1 cellular context compared by ENCODE assay signal in the genomic region with DNA sequence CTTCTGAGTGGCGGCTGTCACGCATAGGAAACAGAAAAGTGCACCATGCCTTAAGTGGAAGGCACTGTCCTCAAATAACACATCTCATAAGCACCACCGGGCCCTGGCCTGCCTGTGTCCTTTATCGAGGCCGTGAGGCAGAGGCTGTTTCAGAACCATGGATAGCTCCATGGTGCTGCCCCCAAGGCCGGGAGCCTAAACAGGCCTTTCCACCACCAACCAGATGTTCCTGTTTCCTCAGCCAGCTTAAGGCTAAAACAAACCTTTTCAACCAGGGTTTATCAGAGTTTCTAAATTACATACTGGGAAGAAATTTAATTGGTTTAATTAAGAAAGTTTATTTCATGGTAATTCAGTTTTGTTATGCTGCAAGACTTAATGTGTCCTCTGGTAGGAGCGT.
TF ChIP-seq lines count a peak whose summit lies in the region.

No MANE protein-coding gene starts in this region.

TF ChIP-seq in HepG2, 621 proteins besides CTCF, POLR2A, EP300 and RAD21 (continued from another document):
- peak; percentile 79; the same call in 1 of the 2 replicates for TF ChIP-seq ZFP36L2 (CRISPR knock-in tag; IDR thresholded peaks at IDR 0.05)
- no peak for TF ChIP-seq ZNF33A (CRISPR knock-in tag; IDR thresholded peaks at IDR 0.05; ENCODE audit: borderline replicate concordance)
- peak; percentile 44; the same call in 1 of the 2 replicates for TF ChIP-seq ZFX (CRISPR knock-in tag; IDR thresholded peaks at IDR 0.05; ENCODE audit: low read depth)
- TF ChIP-seq, protein P1, sequence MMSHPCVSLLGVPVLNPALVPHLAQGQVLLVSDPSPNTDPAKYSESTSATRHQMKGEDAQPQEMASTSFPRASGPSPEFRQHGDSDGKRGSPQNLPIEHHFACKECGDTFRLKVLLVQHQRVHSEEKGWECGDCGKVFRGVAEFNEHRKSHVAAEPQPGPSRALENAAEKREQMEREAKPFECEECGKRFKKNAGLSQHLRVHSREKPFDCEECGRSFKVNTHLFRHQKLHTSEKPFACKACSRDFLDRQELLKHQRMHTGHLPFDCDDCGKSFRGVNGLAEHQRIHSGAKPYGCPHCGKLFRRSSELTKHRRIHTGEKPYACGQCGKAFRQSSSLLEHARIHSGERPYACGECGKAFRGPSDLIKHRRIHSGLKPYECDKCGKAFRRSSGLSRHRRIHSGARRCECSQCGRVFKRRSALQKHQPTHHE (CRISPR knock-in tag; IDR thresholded peaks at IDR 0.05; ENCODE audit: borderline replicate concordance): no peak
- TF ChIP-seq REPIN1 (CRISPR knock-in tag; IDR thresholded peaks at IDR 0.05; ENCODE audit: borderline replicate concordance, low read depth): no peak
- no peak for TF ChIP-seq CSRNP2 (CRISPR knock-in tag; conservative IDR thresholded peaks at IDR 0.05; ENCODE audit: low read depth)
- no peak for TF ChIP-seq GTF3A (CRISPR knock-in tag; conservative IDR thresholded peaks at IDR 0.05)
- TF ChIP-seq HOXD1 (CRISPR knock-in tag; IDR thresholded peaks at IDR 0.05): no peak
- TF ChIP-seq ZNF713 (CRISPR knock-in tag; IDR thresholded peaks at IDR 0.05): no peak
- no peak for TF ChIP-seq HMGXB3 (CRISPR knock-in tag; IDR thresholded peaks at IDR 0.05; ENCODE audit: borderline replicate concordance)
- TF ChIP-seq SATB2 (CRISPR knock-in tag; IDR thresholded peaks at IDR 0.05): peak; percentile 33; the same call in 1 of the 2 replicates
- peak; percentile 75 for TF ChIP-seq ZNF430 (CRISPR knock-in tag; IDR thresholded peaks at IDR 0.05)
- TF ChIP-seq ZFP36L1 (CRISPR knock-in tag; IDR thresholded peaks at IDR 0.05): no peak
- TF ChIP-seq SNRNP70 (IDR thresholded peaks at IDR 0.05; ENCODE audit: low read depth, low read length): no peak
- peak; percentile 38; the same call in 1 of the 2 replicates for TF ChIP-seq KMT2B (CRISPR knock-in tag; IDR thresholded peaks at IDR 0.05)
- TF ChIP-seq DNMT1 (CRISPR knock-in tag; IDR thresholded peaks at IDR 0.05): no peak
- TF ChIP-seq ZSCAN29 (CRISPR knock-in tag; conservative IDR thresholded peaks at IDR 0.05): no peak
- 0 out of 2 replicates have a peak, but pooled peaks have one; percentile 15 for TF ChIP-seq ARID5B (CRISPR knock-in tag; IDR thresholded peaks at IDR 0.05)
- TF ChIP-seq MIXL1 (CRISPR knock-in tag; IDR thresholded peaks at IDR 0.05): peak; percentile 60; the same call in 1 of the 2 replicates
